In genomic region chr2:186274936-186275575, GRCh38 we compare ENCODE assay signal across 17 cellular contexts.
DNase-seq lines count a peak whose midpoint lies in the region; ATAC-seq and TF ChIP-seq lines count a peak whose summit lies in the region.
"Had no signal": no experiment of that assay in that cellular context is flagged by ENCODE, and none has a peak within 500 bp of the region (broad histone marks: within the 10 kb centered on the region; RNA-seq: fewer than 3 reads in every experiment).

No MANE protein-coding gene starts in this region.

- no peak for TF ChIP-seq CTCF in AG09309 (IDR thresholded peaks at IDR 0.05; ENCODE audit: control insufficient read depth, insufficient read depth, low read depth, low read length, missing control alignments)
- no peak for TF ChIP-seq CTCF in cardiac fibroblast (IDR thresholded peaks at IDR 0.05; ENCODE audit: low read depth, low read length)

- DNase-seq in AG09309 (ENCODE audit: low read depth) (peak; percentile 34), HS-5 (ENCODE audit: low read depth) (peak; percentile 78), cardiac fibroblast (ENCODE audit: low read depth in 2 of 2) (peak; percentile 13 to 84), mesendoderm (peak; percentile 61), NCI-H2227 treated with DMSO at 0.1 percent for 48 hours (lab: John Stamatoyannopoulos, UW) (no peak)
- DNase-seq in stimulated activated CD8-positive, alpha-beta memory T cell treated with anti-CD3 and anti-CD28 coated beads, Interleukin-4, amount 100 ng/mL, for 48 hours, result no peak
- DNase-seq: activated CD4-positive, alpha-beta T cell treated with anti-CD3 and anti-CD28 coated beads, Interleukin-2, amount 50 U/mL, for 1 hour; caudate nucleus; GDM1; NCI-H1417; stimulated activated CD4-positive, alpha-beta T cell treated with anti-CD3 and anti-CD28 coated beads, Interleukin-1b, Interleukin-23, amount 100 ng/mL, for 48 hours; uterus had no signal

- ATAC-seq in activated CD4-positive, CD25-positive, alpha-beta regulatory T cell treated with anti-CD3 and anti-CD28 coated beads, Interleukin-2, amount 50 U/mL, for 24 hours, result no peak
- ATAC-seq in GM21515 (IDR thresholded peaks at IDR 0.05; ENCODE audit: unreplicated experiment), result no peak
- ATAC-seq: activated T-helper 17 cell treated with anti-CD3 and anti-CD28 coated beads, Interleukin-2, amount 50 U/mL, for 72 hours; Panc1 had no signal

- H2BK5ac ChIP-seq in mesendoderm (ENCODE audit: low read length), result no peak overlapping the region

- H4K5ac ChIP-seq in mesendoderm (ENCODE audit: low read length), result no peak overlapping the region

- H3K4ac ChIP-seq in mesendoderm (ENCODE audit: low read depth, low read length), result no peak overlapping the region

- no peaks in the 10 kb centered on the region for H3K4me1 ChIP-seq in mesendoderm (ENCODE audit: control insufficient read depth, low read depth, low read length)
- H3K4me1 ChIP-seq: uterus had no signal

- no peaks in the 10 kb centered on the region for H3K27me3 ChIP-seq in mesendoderm (ENCODE audit: insufficient read depth, low read length, poor library complexity)
- H3K27me3 ChIP-seq: uterus had no signal

- no peaks in the 10 kb centered on the region for H3K79me2 ChIP-seq in mesendoderm (ENCODE audit: control insufficient read depth, insufficient read depth, low read length)

- no peak overlapping the region for H3K4me2 ChIP-seq in mesendoderm (ENCODE audit: low read length)

- H3K56ac ChIP-seq in mesendoderm (ENCODE audit: low read length), result no peak overlapping the region

- H3K79me1 ChIP-seq in mesendoderm (ENCODE audit: low read length), result no peaks in the 10 kb centered on the region

- H2BK120ac ChIP-seq in mesendoderm (ENCODE audit: low read depth, low read length), result no peak overlapping the region

- no peak overlapping the region for H4K8ac ChIP-seq in mesendoderm (ENCODE audit: low read depth, low read length)

- H3K9ac ChIP-seq in mesendoderm (ENCODE audit: low read length), result no peak overlapping the region

- H3K18ac ChIP-seq in mesendoderm (ENCODE audit: low read length), result no peak overlapping the region

- H3K23ac ChIP-seq in mesendoderm (ENCODE audit: low read length), result no peak overlapping the region

- H3K4me3 ChIP-seq in AG09309 (ENCODE audit: control insufficient read depth, low read depth, low read length) (no peak overlapping the region), cardiac fibroblast (replicated peaks in 1 of 2; ENCODE audit: low read depth in 2 of 2, low read length in 2 of 2) (no peak overlapping the region), mesendoderm (ENCODE audit: low read length) (no peak overlapping the region)
- H3K4me3 ChIP-seq: uterus had no signal

- no peaks in the 10 kb centered on the region for H3K36me3 ChIP-seq in mesendoderm (ENCODE audit: control insufficient read depth, insufficient read depth, low read length)
- H3K36me3 ChIP-seq: uterus had no signal

- no peak overlapping the region for H2BK15ac ChIP-seq in mesendoderm (replicated peaks; ENCODE audit: low read depth)

- WGBS in mesendoderm (ENCODE audit: extremely low coverage, insufficient coverage, low lambda C conversion rate), result no CpG with 5 or more reads among the region's 6 CpGs

- H3K27ac ChIP-seq in mesendoderm (ENCODE audit: low read depth, low read length), result no peak overlapping the region
- H3K27ac ChIP-seq: C4-2B, uterus had no signal

- no peak overlapping the region for H2AK5ac ChIP-seq in mesendoderm (ENCODE audit: low read length)

Comparison
In these comparisons a context has a peak if more than half of its experiments do, and no peak if none do; other contexts are left out.
1. DNase-seq: peak in AG09309 (single experiment), HS-5 (single experiment), cardiac fibroblast (2 of 2) and mesendoderm (single experiment); none in NCI-H2227 treated with DMSO at 0.1 percent for 48 hours (single experiment) and stimulated activated CD8-positive, alpha-beta memory T cell treated with anti-CD3 and anti-CD28 coated beads, Interleukin-4, amount 100 ng/mL, for 48 hours (single experiment).